ENCODE assay signal across 13 cellular contexts in genomic region chr20:9412309-9412708, GRCh38.
DNase-seq lines count a peak whose midpoint lies in the region; ATAC-seq, FAIRE-seq and TF ChIP-seq lines count a peak whose summit lies in the region.
"Had no signal": no experiment of that assay in that cellular context is flagged by ENCODE, and none has a peak within 500 bp of the region (broad histone marks: within the 10 kb centered on the region; RNA-seq: fewer than 3 reads in every experiment).

No MANE protein-coding gene starts in this region.

- no peaks in the 10 kb centered on the region for H3K36me3 ChIP-seq in GM12878 (ENCODE audit: control insufficient read depth in 2 of 2, insufficient read depth in 2 of 2, low read length in 1 of 2)

- POLR2A ChIA-PET in GM12878 (lab: Charles Lee), result no interaction called here

- peak; percentile 58 for DNase-seq in GM12878 (ENCODE audit: low read depth, low spot score)
- no peak for DNase-seq in middle frontal gyrus (ENCODE audit: extremely low spot score, low spot score)
- no peak for DNase-seq in NCI-H1694 (lab: John Stamatoyannopoulos, UW)
- DNase-seq in stimulated activated naive CD8-positive, alpha-beta T cell treated with anti-CD3 and anti-CD28 coated beads, Interleukin-15, Interleukin-2, amounts not matched to agents 100 U/mL and 50 U/mL, for 24 hours, result no peak
- DNase-seq in NCI-H510A treated with DMSO at 0.1 percent for 48 hours (lab: John Stamatoyannopoulos, UW), result no peak
- DNase-seq: activated CD4-positive, alpha-beta T cell treated with anti-CD3 and anti-CD28 coated beads, Interleukin-2, amount 50 U/mL, for 48 hours; CD4-positive, CD25-positive, alpha-beta regulatory T cell; GF-D8; KBM-7; NCI-H2029 had no signal

- SMC1A ChIA-PET in GM12878 (lab: Charles Lee; ENCODE audit: uncharacterized antibody, unreplicated experiment), result no interaction called here

- no peak for TF ChIP-seq CTCF in GM12878 (IDR thresholded peaks at IDR 0.05 in 2 of 3, conservative IDR thresholded peaks at IDR 0.05 in 1 of 3; ENCODE audit: control insufficient read depth in 2 of 3, extremely low read depth in 1 of 3, insufficient read depth in 1 of 3, low read depth in 3 of 3, low read length in 3 of 3)

- no peak overlapping the region for H3K9ac ChIP-seq in GM12878 (ENCODE audit: control insufficient read depth, insufficient read depth, low read length)

- no peak for TF ChIP-seq RAD21 in GM12878 (IDR thresholded peaks at IDR 0.05; ENCODE audit: insufficient read depth, low read depth, low read length)

- intact Hi-C loops in GM12878 (cut with micrococcal nuclease; ENCODE audit: unreplicated experiment), result no loop called here

- ATAC-seq in GM18867 (IDR thresholded peaks at IDR 0.05; ENCODE audit: unreplicated experiment) (peak; percentile 81), GM21529 (IDR thresholded peaks at IDR 0.05; ENCODE audit: unreplicated experiment) (peak; percentile 74), HG03039 (IDR thresholded peaks at IDR 0.05; ENCODE audit: unreplicated experiment) (peak; percentile 75), GM12878 (peak; percentile 63)
- no peak for ATAC-seq in stimulated activated naive CD8-positive, alpha-beta T cell treated with anti-CD3 and anti-CD28 coated beads, Interleukin-15, Interleukin-2, amounts not matched to agents 100 U/mL and 50 U/mL, for 24 hours

- H3K27ac ChIP-seq in GM12878 (ENCODE audit: control insufficient read depth, insufficient read depth), result no peak overlapping the region

- H3K4me1 ChIP-seq in GM12878 (ENCODE audit: control insufficient read depth, insufficient read depth, low read length), result peaks cover 14% of the 10 kb centered on the region

- RAD21 ChIA-PET in GM12878 (lab: Charles Lee; ENCODE audit: unreplicated experiment), result no interaction called here

- TF ChIP-seq POLR2A in GM12878 (IDR thresholded peaks at IDR 0.05; ENCODE audit: low read depth, low read length), result no peak

- H3K9me3 ChIP-seq in GM12878 (replicated peaks; ENCODE audit: control insufficient read depth, insufficient read depth, low read length), result no peaks in the 10 kb centered on the region; the same call in 2 of the 3 replicates

- H3K4me3 ChIP-seq in GM12878, result no peak overlapping the region

- H2AFZ ChIP-seq in GM12878 (ENCODE audit: control insufficient read depth, low read depth, low read length), result no peak overlapping the region

- 0% methylated on average over 5 of the region's 5 CpGs for WGBS in GM12878 (ENCODE audit: insufficient coverage, insufficient replicate concordance, low lambda C conversion rate, missing lambda C conversion rate)

- peak; percentile 84 for FAIRE-seq in GM12878 (lab: Jason Lieb, UNC)

- no peaks in the 10 kb centered on the region for H4K20me1 ChIP-seq in GM12878 (ENCODE audit: control insufficient read depth, insufficient read depth)

- CTCF ChIA-PET in GM12878 (lab: Yijun Ruan, JAX), result interaction anchor here (7.5 kb wide), 1 partner anchor 201 kb away, joined by 235 read pairs; no protein-coding TSS in a partner anchor

- no peaks in the 10 kb centered on the region for H3K27me3 ChIP-seq in GM12878 (replicated peaks in 1 of 2; ENCODE audit: control insufficient read depth in 2 of 2, insufficient read depth in 2 of 2, low read length in 1 of 2)

- TF ChIP-seq EP300 in GM12878 (IDR thresholded peaks at IDR 0.05; ENCODE audit: borderline replicate concordance in 1 of 2, control insufficient read depth in 1 of 2, low read depth in 2 of 2, low read length in 2 of 2), result no peak

- BruUV-seq in GM12878 (replicated peaks; lab: Mats Ljungman, UMichigan), result no TSS peak

- H3K4me2 ChIP-seq in GM12878 (ENCODE audit: control insufficient read depth, insufficient read depth), result peak overlapping the region; percentile 57; the same call in 1 of the 2 replicates

- H3K79me2 ChIP-seq in GM12878 (ENCODE audit: control insufficient read depth, insufficient read depth, low read length), result no peaks in the 10 kb centered on the region

- in situ Hi-C loops in GM12878 (cut with MboI), result loop anchor here (5.0 kb wide), 1 partner anchor 195 kb away; no protein-coding TSS in a partner anchor

TF ChIP-seq in GM12878, 131 proteins besides CTCF, POLR2A, EP300 and RAD21:
- TF ChIP-seq ZBTB4 (CRISPR knock-in tag; IDR thresholded peaks at IDR 0.05), result no peak
- TF ChIP-seq SPI1 (IDR thresholded peaks at IDR 0.05; ENCODE audit: borderline replicate concordance, insufficient read depth, low read depth, low read length), result peak; percentile 79
- TF ChIP-seq ZNF384 (IDR thresholded peaks at IDR 0.05; ENCODE audit: borderline replicate concordance, low read depth, low read length), result 0 out of 2 replicates have a peak, but pooled peaks have one; percentile 35
- TF ChIP-seq, protein P1, sequence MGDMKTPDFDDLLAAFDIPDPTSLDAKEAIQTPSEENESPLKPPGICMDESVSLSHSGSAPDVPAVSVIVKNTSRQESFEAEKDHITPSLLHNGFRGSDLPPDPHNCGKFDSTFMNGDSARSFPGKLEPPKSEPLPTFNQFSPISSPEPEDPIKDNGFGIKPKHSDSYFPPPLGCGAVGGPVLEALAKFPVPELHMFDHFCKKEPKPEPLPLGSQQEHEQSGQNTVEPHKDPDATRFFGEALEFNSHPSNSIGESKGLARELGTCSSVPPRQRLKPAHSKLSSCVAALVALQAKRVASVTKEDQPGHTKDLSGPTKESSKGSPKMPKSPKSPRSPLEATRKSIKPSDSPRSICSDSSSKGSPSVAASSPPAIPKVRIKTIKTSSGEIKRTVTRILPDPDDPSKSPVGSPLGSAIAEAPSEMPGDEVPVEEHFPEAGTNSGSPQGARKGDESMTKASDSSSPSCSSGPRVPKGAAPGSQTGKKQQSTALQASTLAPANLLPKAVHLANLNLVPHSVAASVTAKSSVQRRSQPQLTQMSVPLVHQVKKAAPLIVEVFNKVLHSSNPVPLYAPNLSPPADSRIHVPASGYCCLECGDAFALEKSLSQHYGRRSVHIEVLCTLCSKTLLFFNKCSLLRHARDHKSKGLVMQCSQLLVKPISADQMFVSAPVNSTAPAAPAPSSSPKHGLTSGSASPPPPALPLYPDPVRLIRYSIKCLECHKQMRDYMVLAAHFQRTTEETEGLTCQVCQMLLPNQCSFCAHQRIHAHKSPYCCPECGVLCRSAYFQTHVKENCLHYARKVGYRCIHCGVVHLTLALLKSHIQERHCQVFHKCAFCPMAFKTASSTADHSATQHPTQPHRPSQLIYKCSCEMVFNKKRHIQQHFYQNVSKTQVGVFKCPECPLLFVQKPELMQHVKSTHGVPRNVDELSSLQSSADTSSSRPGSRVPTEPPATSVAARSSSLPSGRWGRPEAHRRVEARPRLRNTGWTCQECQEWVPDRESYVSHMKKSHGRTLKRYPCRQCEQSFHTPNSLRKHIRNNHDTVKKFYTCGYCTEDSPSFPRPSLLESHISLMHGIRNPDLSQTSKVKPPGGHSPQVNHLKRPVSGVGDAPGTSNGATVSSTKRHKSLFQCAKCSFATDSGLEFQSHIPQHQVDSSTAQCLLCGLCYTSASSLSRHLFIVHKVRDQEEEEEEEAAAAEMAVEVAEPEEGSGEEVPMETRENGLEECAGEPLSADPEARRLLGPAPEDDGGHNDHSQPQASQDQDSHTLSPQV (IDR thresholded peaks at IDR 0.05), result no peak
- no peak for TF ChIP-seq TCF12 (IDR thresholded peaks at IDR 0.05; ENCODE audit: low read depth, low read length)
- TF ChIP-seq TCF3 (IDR thresholded peaks at IDR 0.05; ENCODE audit: borderline replicate concordance, insufficient read depth, low read depth, low read length), result 0 out of 2 replicates have a peak, but pooled peaks have one; percentile 39
